15 cellular contexts compared by ENCODE assay signal in genomic region chr1:4960782-4961475, GRCh38.
DNase-seq lines count a peak whose midpoint lies in the region; ATAC-seq and TF ChIP-seq lines count a peak whose summit lies in the region.
"Had no signal": no experiment of that assay in that cellular context is flagged by ENCODE, and none has a peak within 500 bp of the region (broad histone marks: within the 10 kb centered on the region; RNA-seq: fewer than 3 reads in every experiment).

No MANE protein-coding gene starts in this region.

- WGBS in adrenal gland, 4 donors = 65 to 74% (median 71%) methylated on average over 16 of the region's 16 CpGs

- intact Hi-C loops in adrenal gland (cut with DNase I) = no loop called here

- no peak for ATAC-seq in activated naive CD8-positive, alpha-beta T cell treated with anti-CD3 and anti-CD28 coated beads, Interleukin-2, amount 50 U/mL, for 24 hours
- ATAC-seq: CD8-positive, alpha-beta T cell had no signal

- TF ChIP-seq CTCF in adrenal gland (IDR thresholded peaks at IDR 0.05) = no peak
- no peak for TF ChIP-seq CTCF in neural crest cell (conservative IDR thresholded peaks at IDR 0.05)
- no peak for TF ChIP-seq CTCF in GM13977 (IDR thresholded peaks at IDR 0.05; ENCODE audit: extremely low read depth, insufficient read depth, missing control alignments)

- in situ Hi-C loops in GM13977 (cut with MboI; ENCODE audit: low pct_unique_long_range_greater_than_20kb, low sequenced_read_pairs, unreplicated experiment) = no loop called here

- H3K9me3 ChIP-seq in adrenal gland (replicated peaks in 1 of 3) = no peaks in the 10 kb centered on the region
- H3K9me3 ChIP-seq: Caco-2 had no signal

- H3K27ac ChIP-seq in adrenal gland = peak overlapping the region in 2 of 5 donors; percentile 29 to 32
- H3K27ac ChIP-seq: 22Rv1, GM23248 had no signal

- no peaks in the 10 kb centered on the region for H3K36me3 Mint-ChIP-seq in activated naive CD4-positive, alpha-beta T cell treated with anti-CD3 and anti-CD28 coated beads, Interleukin-2, amount 10 ng/mL, durations not matched to agents 7 days and 5 days
- no peaks in the 10 kb centered on the region for H3K36me3 Mint-ChIP-seq in neural crest cell (ENCODE audit: low read depth)
- H3K36me3 Mint-ChIP-seq in activated naive CD8-positive, alpha-beta T cell treated with anti-CD3 and anti-CD28 coated beads, Interleukin-2, amount 50 U/mL, for 24 hours (ENCODE audit: low read depth) = no peaks in the 10 kb centered on the region
- H3K36me3 Mint-ChIP-seq: CD14-positive monocyte; CD8-positive, alpha-beta T cell; IgD-negative memory B cell had no signal

- no peak for TF ChIP-seq POLR2A in adrenal gland (IDR thresholded peaks at IDR 0.05)

- CTCF ChIA-PET in activated naive CD4-positive, alpha-beta T cell treated with anti-CD3 and anti-CD28 coated beads, Interleukin-2, amount 10 ng/mL, durations not matched to agents 7 days and 5 days (lab: Charles Lee) = no interaction called here

- H3K4me1 Mint-ChIP-seq in activated naive CD4-positive, alpha-beta T cell treated with anti-CD3 and anti-CD28 coated beads, Interleukin-2, amount 10 ng/mL, durations not matched to agents 7 days and 5 days = no peaks in the 10 kb centered on the region
- peaks cover 15% of the 10 kb centered on the region for H3K4me1 Mint-ChIP-seq in neural crest cell
- peaks cover 5% of the 10 kb centered on the region for H3K4me1 Mint-ChIP-seq in activated naive CD8-positive, alpha-beta T cell treated with anti-CD3 and anti-CD28 coated beads, Interleukin-2, amount 50 U/mL, for 24 hours
- H3K4me1 Mint-ChIP-seq: CD14-positive monocyte, IgD-negative memory B cell had no signal

- H3K36me3 ChIP-seq in adrenal gland (replicated peaks in 1 of 2) = no peaks in the 10 kb centered on the region

- no peak overlapping the region for H3K4me3 Mint-ChIP-seq in activated naive CD4-positive, alpha-beta T cell treated with anti-CD3 and anti-CD28 coated beads, Interleukin-2, amount 10 ng/mL, durations not matched to agents 7 days and 5 days
- no peak overlapping the region for H3K4me3 Mint-ChIP-seq in neural crest cell
- no peak overlapping the region for H3K4me3 Mint-ChIP-seq in activated naive CD8-positive, alpha-beta T cell treated with anti-CD3 and anti-CD28 coated beads, Interleukin-2, amount 50 U/mL, for 24 hours
- H3K4me3 Mint-ChIP-seq: CD14-positive monocyte; CD8-positive, alpha-beta T cell; HFFc6; IgD-negative memory B cell had no signal

- H3K27me3 ChIP-seq in adrenal gland = no peaks in the 10 kb centered on the region

- DNase-seq in activated naive CD4-positive, alpha-beta T cell treated with anti-CD3 and anti-CD28 coated beads, Interleukin-2, amount 10 ng/mL, durations not matched to agents 7 days and 5 days = no peak
- no peak for DNase-seq in activated naive CD4-positive, alpha-beta T cell treated with anti-CD3 and anti-CD28 coated beads, Interleukin-2, amount 50 U/mL, for 16 hours
- peak; percentile 23 to 73 (median 64) for DNase-seq in adrenal gland
- no peak for DNase-seq in neural crest cell (ENCODE audit: low read depth, low spot score)
- DNase-seq in OCI-M2 (lab: John Stamatoyannopoulos, UW; ENCODE audit: unreplicated experiment) = no peak
- DNase-seq in GM13977 (ENCODE audit: low spot score) = no peak
- DNase-seq in activated naive CD8-positive, alpha-beta T cell treated with anti-CD3 and anti-CD28 coated beads, Interleukin-2, amount 50 U/mL, for 24 hours = no peak
- DNase-seq: Caco-2; CD8-positive, alpha-beta T cell; GM23248; HCEC 1CT; HFFc6 had no signal

- peak overlapping the region; percentile 4 for H3K27ac Mint-ChIP-seq in activated naive CD4-positive, alpha-beta T cell treated with anti-CD3 and anti-CD28 coated beads, Interleukin-2, amount 10 ng/mL, durations not matched to agents 7 days and 5 days
- H3K27ac Mint-ChIP-seq in neural crest cell (ENCODE audit: unreplicated experiment) = peak overlapping the region; percentile 61
- H3K27ac Mint-ChIP-seq in activated naive CD8-positive, alpha-beta T cell treated with anti-CD3 and anti-CD28 coated beads, Interleukin-2, amount 50 U/mL, for 24 hours = no peak overlapping the region
- H3K27ac Mint-ChIP-seq: CD8-positive, alpha-beta T cell; HFFc6; IgD-negative memory B cell had no signal

- no peaks in the 10 kb centered on the region for H3K9me3 Mint-ChIP-seq in activated naive CD4-positive, alpha-beta T cell treated with anti-CD3 and anti-CD28 coated beads, Interleukin-2, amount 10 ng/mL, durations not matched to agents 7 days and 5 days
- no peaks in the 10 kb centered on the region for H3K9me3 Mint-ChIP-seq in neural crest cell
- H3K9me3 Mint-ChIP-seq in activated naive CD8-positive, alpha-beta T cell treated with anti-CD3 and anti-CD28 coated beads, Interleukin-2, amount 50 U/mL, for 24 hours = no peaks in the 10 kb centered on the region
- H3K9me3 Mint-ChIP-seq: CD8-positive, alpha-beta T cell had no signal

- H3K27me3 Mint-ChIP-seq in activated naive CD4-positive, alpha-beta T cell treated with anti-CD3 and anti-CD28 coated beads, Interleukin-2, amount 10 ng/mL, durations not matched to agents 7 days and 5 days = peaks cover 5% of the 10 kb centered on the region
- H3K27me3 Mint-ChIP-seq in neural crest cell (ENCODE audit: low read depth) = peaks cover 33% of the 10 kb centered on the region
- H3K27me3 Mint-ChIP-seq in activated naive CD8-positive, alpha-beta T cell treated with anti-CD3 and anti-CD28 coated beads, Interleukin-2, amount 50 U/mL, for 24 hours = peaks cover 4% of the 10 kb centered on the region

- H3K4me3 ChIP-seq in adrenal gland = no peak overlapping the region
- H3K4me3 ChIP-seq: GM23248 had no signal

- peaks cover 11 to 14% of the 10 kb centered on the region in 2 donors for H3K4me1 ChIP-seq in adrenal gland (replicated peaks in 1 of 2)
- H3K4me1 ChIP-seq: Caco-2 had no signal

Comparison
In these comparisons a context has a peak if more than half of its experiments do, and no peak if none do; other contexts are left out.
1. DNase-seq: peak in adrenal gland (7 of 7); none in activated naive CD4-positive, alpha-beta T cell treated with anti-CD3 and anti-CD28 coated beads, Interleukin-2, amount 10 ng/mL, durations not matched to agents 7 days and 5 days (single experiment), activated naive CD4-positive, alpha-beta T cell treated with anti-CD3 and anti-CD28 coated beads, Interleukin-2, amount 50 U/mL, for 16 hours (single experiment), neural crest cell (single experiment), OCI-M2 (single experiment), GM13977 (single experiment) and activated naive CD8-positive, alpha-beta T cell treated with anti-CD3 and anti-CD28 coated beads, Interleukin-2, amount 50 U/mL, for 24 hours (single experiment).